In genomic region chrX:148530464-148531077, GRCh38 we compare ENCODE assay signal across 9 cellular contexts. TPM values are rescaled to one million over a fixed set of nuclear protein-coding genes. Genes with fewer than 3 reads are reported as not detected.
DNase-seq lines count a peak whose midpoint lies in the region; ATAC-seq and TF ChIP-seq lines count a peak whose summit lies in the region.
"Had no signal": no experiment of that assay in that cellular context is flagged by ENCODE, and none has a peak within 500 bp of the region (broad histone marks: within the 10 kb centered on the region; RNA-seq: fewer than 3 reads in every experiment).

No MANE protein-coding gene starts in this region.

- TF ChIP-seq CTCF in brain (conservative IDR thresholded peaks at IDR 0.05) (peak; percentile 45 to 74), osteocyte (IDR thresholded peaks at IDR 0.05) (peak; percentile 58)

- no peaks in the 10 kb centered on the region for H3K36me3 Mint-ChIP-seq in brain
- no peaks in the 10 kb centered on the region for H3K36me3 Mint-ChIP-seq in osteocyte (ENCODE audit: unreplicated experiment)
- H3K36me3 Mint-ChIP-seq: CD8-positive, alpha-beta memory T cell had no signal

- no peaks in the 10 kb centered on the region for H3K9me3 Mint-ChIP-seq in brain
- H3K9me3 Mint-ChIP-seq in osteocyte (ENCODE audit: unreplicated experiment), result no peaks in the 10 kb centered on the region
- H3K9me3 Mint-ChIP-seq: CD8-positive, alpha-beta memory T cell had no signal

- H3K4me1 Mint-ChIP-seq in brain (no peaks in the 10 kb centered on the region), osteocyte (ENCODE audit: unreplicated experiment) (peaks cover 2% of the 10 kb centered on the region)
- H3K4me1 Mint-ChIP-seq: CD8-positive, alpha-beta memory T cell had no signal

- no peak overlapping the region for H3K4me3 Mint-ChIP-seq in brain
- H3K4me3 Mint-ChIP-seq in osteocyte (ENCODE audit: unreplicated experiment), result no peak overlapping the region
- H3K4me3 Mint-ChIP-seq: CD8-positive, alpha-beta memory T cell had no signal

- DNase-seq in NCI-H2227 (lab: John Stamatoyannopoulos, UW; ENCODE audit: unreplicated experiment) (peak; percentile 4), NCI-H2227 treated with DMSO at 0.1 percent for 48 hours (lab: John Stamatoyannopoulos, UW) (no peak), osteocyte (ENCODE audit: extremely low spot score, unreplicated experiment) (no peak), NCI-H510A (lab: John Stamatoyannopoulos, UW) (no peak), glomerular visceral epithelial cell (ENCODE audit: extremely low spot score) (no peak)
- DNase-seq in Jurkat, Clone E6-1 (ENCODE audit: low read depth, low spot score), result peak; percentile 44

- H3K4me3 ChIP-seq in Jurkat, Clone E6-1 (ENCODE audit: low read length), result no peak overlapping the region

- H3K27me3 Mint-ChIP-seq in brain (no peaks in the 10 kb centered on the region), osteocyte (ENCODE audit: unreplicated experiment) (no peaks in the 10 kb centered on the region)

- H3K27ac Mint-ChIP-seq in brain (no peak overlapping the region), osteocyte (ENCODE audit: unreplicated experiment) (no peak overlapping the region)
- H3K27ac Mint-ChIP-seq: CD8-positive, alpha-beta memory T cell had no signal

- no peak for ATAC-seq in HG03196 (IDR thresholded peaks at IDR 0.05; ENCODE audit: unreplicated experiment)

RNA-seq across cellular contexts. Expression of gene AFF2, which starts 30.2 kb away (rescaled TPM):
- 22.3 TPM for polyA plus RNA-seq in Jurkat, Clone E6-1 (2012; ENCODE audit: insufficient read depth, insufficient read length)
- polyA plus RNA-seq in brain (ENCODE audit: insufficient read depth, low read depth, low replicate concordance), result 0.42 TPM
- 0.89 and 0.99 TPM in 2 replicates for total RNA-seq in osteocyte
- polyA plus RNA-seq: CD8-positive, alpha-beta memory T cell had no signal

Comparison
In these comparisons a context has a peak if more than half of its experiments do, and no peak if none do; other contexts are left out.
1. DNase-seq: peak in NCI-H2227 (single experiment) and Jurkat, Clone E6-1 (single experiment); none in NCI-H2227 treated with DMSO at 0.1 percent for 48 hours (single experiment), osteocyte (single experiment), NCI-H510A (single experiment) and glomerular visceral epithelial cell (single experiment).